Comparison of ENCODE assay signal across 11 cellular contexts in genomic region chr6:13488896-13489237, GRCh38. TPM values are rescaled to one million over a fixed set of nuclear protein-coding genes. Genes with fewer than 3 reads are reported as not detected.
A peak's percentile ranks its signal among the peaks of the same experiment; 100 is the strongest.
DNase-seq lines count a peak whose midpoint lies in the region; ATAC-seq and TF ChIP-seq lines count a peak whose summit lies in the region.
"Had no signal": no experiment of that assay in that cellular context is flagged by ENCODE, and none has a peak within 500 bp of the region (broad histone marks: within the 10 kb centered on the region; RNA-seq: fewer than 3 reads in every experiment).

No MANE protein-coding gene starts in this region.

- H3K27ac ChIP-seq in iPS-20b (ENCODE audit: low read length) (no peak overlapping the region), colonic mucosa (no peak overlapping the region)

- intact Hi-C loops in activated naive CD4-positive, alpha-beta T cell treated with anti-CD3 and anti-CD28 coated beads for 36 hours (cut with micrococcal nuclease): no loop called here
- intact Hi-C loops in colonic mucosa (cut with DNase I): no loop called here

- no peak for DNase-seq in activated naive CD4-positive, alpha-beta T cell treated with anti-CD3 and anti-CD28 coated beads, Interleukin-2, amount 10 ng/mL, durations not matched to agents 7 days and 5 days
- DNase-seq in activated naive CD4-positive, alpha-beta T cell treated with anti-CD3 and anti-CD28 coated beads for 36 hours: no peak
- no peak for DNase-seq in colonic mucosa
- no peak for DNase-seq in NCI-H2171 (lab: John Stamatoyannopoulos, UW)
- DNase-seq: DMS79 treated with DMSO at 0.1 percent for 48 hours, NCI-H1417 treated with DMSO at 0.1 percent for 48 hours had no signal

- peaks cover 61% of the 10 kb centered on the region for H3K27me3 ChIP-seq in iPS-20b (ENCODE audit: insufficient read depth, low read length)
- H3K27me3 ChIP-seq in skeletal muscle satellite cell (ENCODE audit: control insufficient read depth, insufficient read depth, low read length): no peaks in the 10 kb centered on the region
- no peaks in the 10 kb centered on the region for H3K27me3 ChIP-seq in colonic mucosa

- no peak for TF ChIP-seq CTCF in colonic mucosa (IDR thresholded peaks at IDR 0.05)

- H3K9ac ChIP-seq in iPS-20b (ENCODE audit: low read depth, low read length) (no peak overlapping the region), skeletal muscle satellite cell (ENCODE audit: low read depth, low read length) (no peak overlapping the region), colonic mucosa (ENCODE audit: low read depth in 2 of 2, low read length in 2 of 2) (no peak overlapping the region)

- H3K4me3 ChIP-seq in iPS-20b (ENCODE audit: low read length) (peak overlapping the region; percentile 68; the same call in 1 of the 2 replicates), skeletal muscle satellite cell (ENCODE audit: low read length) (no peak overlapping the region), colonic mucosa (no peak overlapping the region)

- H3K4me2 ChIP-seq in skeletal muscle satellite cell (ENCODE audit: low read length): peak overlapping the region; percentile 92

- H3K9me3 ChIP-seq in iPS-20b (ENCODE audit: insufficient read depth, low read depth, low read length) (no peaks in the 10 kb centered on the region), skeletal muscle satellite cell (replicated peaks; ENCODE audit: low read length) (no peaks in the 10 kb centered on the region), colonic mucosa (no peaks in the 10 kb centered on the region)

- H3K9me3 Mint-ChIP-seq in activated naive CD4-positive, alpha-beta T cell treated with anti-CD3 and anti-CD28 coated beads, Interleukin-2, amount 10 ng/mL, durations not matched to agents 7 days and 5 days: no peaks in the 10 kb centered on the region
- no peaks in the 10 kb centered on the region for H3K9me3 Mint-ChIP-seq in activated naive CD4-positive, alpha-beta T cell treated with anti-CD3 and anti-CD28 coated beads for 36 hours
- no peaks in the 10 kb centered on the region for H3K9me3 Mint-ChIP-seq in activated T-helper 17 cell treated with anti-CD3 and anti-CD28 coated beads, Interleukin-2, amount 50 U/mL, for 72 hours
- H3K9me3 Mint-ChIP-seq: activated naive CD4-positive, alpha-beta T cell treated with anti-CD3 and anti-CD28 coated beads, Interleukin-2, amount 50 U/mL, for 72 hours had no signal

- H3K27me3 Mint-ChIP-seq in activated naive CD4-positive, alpha-beta T cell treated with anti-CD3 and anti-CD28 coated beads, Interleukin-2, amount 10 ng/mL, durations not matched to agents 7 days and 5 days: peaks cover 52% of the 10 kb centered on the region
- peaks cover 2% of the 10 kb centered on the region for H3K27me3 Mint-ChIP-seq in activated naive CD4-positive, alpha-beta T cell treated with anti-CD3 and anti-CD28 coated beads for 36 hours (ENCODE audit: low read depth)
- H3K27me3 Mint-ChIP-seq in activated T-helper 17 cell treated with anti-CD3 and anti-CD28 coated beads, Interleukin-2, amount 50 U/mL, for 72 hours: peaks cover 12% of the 10 kb centered on the region

- H3K36me3 ChIP-seq in iPS-20b (ENCODE audit: insufficient read depth, low read depth, low read length) (no peaks in the 10 kb centered on the region), skeletal muscle satellite cell (ENCODE audit: insufficient read depth, low read length) (no peaks in the 10 kb centered on the region), colonic mucosa (no peaks in the 10 kb centered on the region)

- H3K4me1 ChIP-seq in iPS-20b (ENCODE audit: insufficient read depth, low read length): peaks cover 13% of the 10 kb centered on the region
- H3K4me1 ChIP-seq in skeletal muscle satellite cell (ENCODE audit: control insufficient read depth, insufficient read depth, low read length): peaks cover 8% of the 10 kb centered on the region
- no peaks in the 10 kb centered on the region for H3K4me1 ChIP-seq in colonic mucosa

- H3K4me1 Mint-ChIP-seq in activated naive CD4-positive, alpha-beta T cell treated with anti-CD3 and anti-CD28 coated beads, Interleukin-2, amount 10 ng/mL, durations not matched to agents 7 days and 5 days: peaks cover 44% of the 10 kb centered on the region
- H3K4me1 Mint-ChIP-seq in activated naive CD4-positive, alpha-beta T cell treated with anti-CD3 and anti-CD28 coated beads for 36 hours (ENCODE audit: low read depth): peaks cover 23% of the 10 kb centered on the region
- H3K4me1 Mint-ChIP-seq in activated T-helper 17 cell treated with anti-CD3 and anti-CD28 coated beads, Interleukin-2, amount 50 U/mL, for 72 hours: peaks cover 21% of the 10 kb centered on the region

- H3K27ac Mint-ChIP-seq in activated naive CD4-positive, alpha-beta T cell treated with anti-CD3 and anti-CD28 coated beads, Interleukin-2, amount 10 ng/mL, durations not matched to agents 7 days and 5 days: no peak overlapping the region
- H3K27ac Mint-ChIP-seq in activated naive CD4-positive, alpha-beta T cell treated with anti-CD3 and anti-CD28 coated beads for 36 hours: no peak overlapping the region
- no peak overlapping the region for H3K27ac Mint-ChIP-seq in activated T-helper 17 cell treated with anti-CD3 and anti-CD28 coated beads, Interleukin-2, amount 50 U/mL, for 72 hours
- H3K27ac Mint-ChIP-seq: activated naive CD4-positive, alpha-beta T cell treated with anti-CD3 and anti-CD28 coated beads, Interleukin-2, amount 50 U/mL, for 72 hours had no signal

- CTCF ChIA-PET in activated naive CD4-positive, alpha-beta T cell treated with anti-CD3 and anti-CD28 coated beads, Interleukin-2, amount 10 ng/mL, durations not matched to agents 7 days and 5 days (lab: Charles Lee): no interaction called here
- CTCF ChIA-PET in activated naive CD4-positive, alpha-beta T cell treated with anti-CD3 and anti-CD28 coated beads for 36 hours (lab: Charles Lee): interaction anchor here (1.0 kb wide), 1 partner anchor 152 kb away, joined by 3 read pairs; no protein-coding TSS in a partner anchor

- H3K36me3 Mint-ChIP-seq in activated naive CD4-positive, alpha-beta T cell treated with anti-CD3 and anti-CD28 coated beads, Interleukin-2, amount 10 ng/mL, durations not matched to agents 7 days and 5 days: peaks cover 3% of the 10 kb centered on the region
- no peaks in the 10 kb centered on the region for H3K36me3 Mint-ChIP-seq in activated naive CD4-positive, alpha-beta T cell treated with anti-CD3 and anti-CD28 coated beads for 36 hours (ENCODE audit: low read depth)
- no peaks in the 10 kb centered on the region for H3K36me3 Mint-ChIP-seq in activated T-helper 17 cell treated with anti-CD3 and anti-CD28 coated beads, Interleukin-2, amount 50 U/mL, for 72 hours (ENCODE audit: low read depth)

- no peak for ATAC-seq in activated T-helper 17 cell treated with anti-CD3 and anti-CD28 coated beads, Interleukin-2, amount 50 U/mL, for 72 hours (replicated peaks)
- no peak for ATAC-seq in GM18868 (IDR thresholded peaks at IDR 0.05; ENCODE audit: unreplicated experiment)
- ATAC-seq: activated naive CD4-positive, alpha-beta T cell treated with anti-CD3 and anti-CD28 coated beads, Interleukin-2, amount 50 U/mL, for 72 hours had no signal

- H3K4me3 Mint-ChIP-seq in activated naive CD4-positive, alpha-beta T cell treated with anti-CD3 and anti-CD28 coated beads, Interleukin-2, amount 10 ng/mL, durations not matched to agents 7 days and 5 days: peak overlapping the region; percentile 87
- no peak overlapping the region for H3K4me3 Mint-ChIP-seq in activated naive CD4-positive, alpha-beta T cell treated with anti-CD3 and anti-CD28 coated beads for 36 hours
- H3K4me3 Mint-ChIP-seq in activated T-helper 17 cell treated with anti-CD3 and anti-CD28 coated beads, Interleukin-2, amount 50 U/mL, for 72 hours: peak overlapping the region; percentile 89

RNA-seq across cellular contexts. Expression of gene GFOD1, which starts 1.5 kb away (rescaled TPM):
- total RNA-seq in activated naive CD4-positive, alpha-beta T cell treated with anti-CD3 and anti-CD28 coated beads for 36 hours: 1 to 10 TPM; 3.7 to 4.2 TPM
- total RNA-seq in activated T-helper 17 cell treated with anti-CD3 and anti-CD28 coated beads, Interleukin-2, amount 50 U/mL, for 72 hours: 1 to 10 TPM; 1.1 to 2.1 TPM
- total RNA-seq in skeletal muscle satellite cell (2012; rRNA removed): 3.5 TPM in 2 replicates
- total RNA-seq in colonic mucosa: 1 to 10 TPM; 6.9 to 7.6 TPM
